In genomic region chr3:99418209-99418635, GRCh38 we compare ENCODE assay signal across 11 cellular contexts.
DNase-seq lines count a peak whose midpoint lies in the region; ATAC-seq and TF ChIP-seq lines count a peak whose summit lies in the region.
"Had no signal": no experiment of that assay in that cellular context is flagged by ENCODE, and none has a peak within 500 bp of the region (broad histone marks: within the 10 kb centered on the region; RNA-seq: fewer than 3 reads in every experiment).

No MANE protein-coding gene starts in this region.

- H3K9me1 ChIP-seq in IMR-90 (ENCODE audit: insufficient read depth, low read length): no peaks in the 10 kb centered on the region

- TF ChIP-seq CTCF in GM13976 (IDR thresholded peaks at IDR 0.05; ENCODE audit: borderline replicate concordance, control extremely low read depth, extremely low read depth, insufficient read depth, missing control alignments) (no peak), IMR-90 (conservative IDR thresholded peaks at IDR 0.05; ENCODE audit: low read depth, low read length) (no peak)

- no peak overlapping the region for H3K27ac Mint-ChIP-seq in activated T-helper 2 cell treated with anti-CD3 and anti-CD28 coated beads, Interferon-gamma antibody, Interleukin-2, Interleukin-4, amounts not matched to agents 10 μg/mL and 5 μg/mL and 100 μg/mL, durations not matched to agents 14 hours and 24 hours and 36 hours
- no peak overlapping the region for H3K27ac Mint-ChIP-seq in stimulated activated naive CD8-positive, alpha-beta T cell treated with anti-CD3 and anti-CD28 coated beads, Interleukin-15, amount 100 ng/mL, for 72 hours
- H3K27ac Mint-ChIP-seq: naive thymus-derived CD8-positive, alpha-beta T cell had no signal

- H2AFZ ChIP-seq in IMR-90 (replicated peaks; ENCODE audit: low read length, poor library complexity): no peak overlapping the region

- peak overlapping the region; percentile 26; the same call in 1 of the 2 replicates for H3K4ac ChIP-seq in IMR-90 (ENCODE audit: low read depth, low read length)

- POLR2A ChIA-PET in IMR-90 (lab: Charles Lee; ENCODE audit: unreplicated experiment): no interaction called here

- 0 out of 2 replicates have a peak overlapping the region, but pooled peaks have one; percentile 9 for H2BK20ac ChIP-seq in IMR-90 (ENCODE audit: low read depth, low read length)

- dilution Hi-C loops in IMR-90 (cut with HindIII; ENCODE audit: low sequenced_read_pairs, unreplicated experiment): no loop called here

- H4K8ac ChIP-seq in IMR-90 (ENCODE audit: low read depth in 2 of 2, low read length in 2 of 2): 0 out of 4 replicates have a peak overlapping the region, but pooled peaks of 1 of the 2 experiments have one; percentile 27

- H3K9ac ChIP-seq in IMR-90 (ENCODE audit: low read depth, low read length): no peak overlapping the region

- no peaks in the 10 kb centered on the region for H3K36me3 Mint-ChIP-seq in activated T-helper 2 cell treated with anti-CD3 and anti-CD28 coated beads, Interferon-gamma antibody, Interleukin-2, Interleukin-4, amounts not matched to agents 10 μg/mL and 5 μg/mL and 100 μg/mL, durations not matched to agents 14 hours and 24 hours and 36 hours (ENCODE audit: low read depth)
- H3K36me3 Mint-ChIP-seq: naive thymus-derived CD8-positive, alpha-beta T cell had no signal

- intact Hi-C loops in IMR-90 (cut with micrococcal nuclease): loop anchor here (10.0 kb wide), 1 partner anchor 337 kb away; no protein-coding TSS in a partner anchor
- intact Hi-C loops in activated T-helper 2 cell treated with anti-CD3 and anti-CD28 coated beads, Interferon-gamma antibody, Interleukin-2, Interleukin-4, amounts not matched to agents 10 μg/mL and 5 μg/mL and 100 μg/mL, durations not matched to agents 14 hours and 24 hours and 36 hours (cut with micrococcal nuclease): no loop called here

- H3K4me1 Mint-ChIP-seq in activated T-helper 2 cell treated with anti-CD3 and anti-CD28 coated beads, Interferon-gamma antibody, Interleukin-2, Interleukin-4, amounts not matched to agents 10 μg/mL and 5 μg/mL and 100 μg/mL, durations not matched to agents 14 hours and 24 hours and 36 hours (ENCODE audit: low read depth): no peaks in the 10 kb centered on the region
- H3K4me1 Mint-ChIP-seq in stimulated activated naive CD8-positive, alpha-beta T cell treated with anti-CD3 and anti-CD28 coated beads, Interleukin-15, amount 100 ng/mL, for 72 hours: no peaks in the 10 kb centered on the region
- H3K4me1 Mint-ChIP-seq: naive thymus-derived CD8-positive, alpha-beta T cell had no signal

- in situ Hi-C loops in GM13976 (cut with MboI; ENCODE audit: low sequenced_read_pairs, unreplicated experiment): loop anchor here (10.0 kb wide), 1 partner anchor 87 kb away; no protein-coding TSS in a partner anchor
- in situ Hi-C loops in IMR-90 (cut with MboI; ENCODE audit: low sequenced_read_pairs): no loop called here

- no peaks in the 10 kb centered on the region for H4K20me1 ChIP-seq in IMR-90 (ENCODE audit: insufficient read depth, low read length)

- ATAC-seq in GM19467 (IDR thresholded peaks at IDR 0.05; ENCODE audit: unreplicated experiment) (peak; percentile 65), HG02970 (IDR thresholded peaks at IDR 0.05; ENCODE audit: low FRiP score, unreplicated experiment) (peak; percentile 62), IMR-90 (ENCODE audit: low read depth) (no peak)
- ATAC-seq in stimulated activated naive CD8-positive, alpha-beta T cell treated with anti-CD3 and anti-CD28 coated beads, Interleukin-15, amount 100 ng/mL, for 72 hours: no peak
- ATAC-seq: naive thymus-derived CD8-positive, alpha-beta T cell had no signal

- no peaks in the 10 kb centered on the region for H3K79me1 ChIP-seq in IMR-90 (ENCODE audit: low read depth in 1 of 2, low read length in 2 of 2)

- H3K23ac ChIP-seq in IMR-90 (ENCODE audit: low read depth, low read length): no peak overlapping the region

- H3K4me3 ChIP-seq in IMR-90 (ENCODE audit: insufficient read depth, low read depth, low read length): no peak overlapping the region

- H3K4me3 Mint-ChIP-seq in activated T-helper 2 cell treated with anti-CD3 and anti-CD28 coated beads, Interferon-gamma antibody, Interleukin-2, Interleukin-4, amounts not matched to agents 10 μg/mL and 5 μg/mL and 100 μg/mL, durations not matched to agents 14 hours and 24 hours and 36 hours (ENCODE audit: low read depth): no peak overlapping the region
- H3K4me3 Mint-ChIP-seq in stimulated activated naive CD8-positive, alpha-beta T cell treated with anti-CD3 and anti-CD28 coated beads, Interleukin-15, amount 100 ng/mL, for 72 hours: no peak overlapping the region
- H3K4me3 Mint-ChIP-seq: naive thymus-derived CD8-positive, alpha-beta T cell had no signal

- no peaks in the 10 kb centered on the region for H3K9me3 Mint-ChIP-seq in activated T-helper 2 cell treated with anti-CD3 and anti-CD28 coated beads, Interferon-gamma antibody, Interleukin-2, Interleukin-4, amounts not matched to agents 10 μg/mL and 5 μg/mL and 100 μg/mL, durations not matched to agents 14 hours and 24 hours and 36 hours
- H3K9me3 Mint-ChIP-seq in stimulated activated naive CD8-positive, alpha-beta T cell treated with anti-CD3 and anti-CD28 coated beads, Interleukin-15, amount 100 ng/mL, for 72 hours: no peaks in the 10 kb centered on the region

- H3K56ac ChIP-seq in IMR-90 (ENCODE audit: extremely low read depth, insufficient read depth, low read length): no peak overlapping the region

- H3K9me3 ChIP-seq in IMR-90 (ENCODE audit: control insufficient read depth, insufficient read depth, low read length): no peaks in the 10 kb centered on the region

- CTCF ChIA-PET in IMR-90 (lab: Yijun Ruan, JAX): interaction anchor here (0.7 kb wide), 2 partner anchors 651 to 889 kb away, joined by 3 to 4 read pairs; no protein-coding TSS in a partner anchor

- no TSS peak for BruUV-seq in IMR-90 (replicated peaks; lab: Mats Ljungman, UMichigan)

- H3K27me3 Mint-ChIP-seq in activated T-helper 2 cell treated with anti-CD3 and anti-CD28 coated beads, Interferon-gamma antibody, Interleukin-2, Interleukin-4, amounts not matched to agents 10 μg/mL and 5 μg/mL and 100 μg/mL, durations not matched to agents 14 hours and 24 hours and 36 hours (ENCODE audit: low read depth): no peaks in the 10 kb centered on the region
- H3K27me3 Mint-ChIP-seq in stimulated activated naive CD8-positive, alpha-beta T cell treated with anti-CD3 and anti-CD28 coated beads, Interleukin-15, amount 100 ng/mL, for 72 hours: no peaks in the 10 kb centered on the region
- H3K27me3 Mint-ChIP-seq: naive thymus-derived CD8-positive, alpha-beta T cell had no signal

- TF ChIP-seq RAD21 in IMR-90 (IDR thresholded peaks at IDR 0.05; ENCODE audit: low read length): no peak

- no peak for TF ChIP-seq POLR2A in IMR-90 (IDR thresholded peaks at IDR 0.05; ENCODE audit: low read depth, low read length)

- peak overlapping the region; percentile 21; the same call in 1 of the 2 replicates for H3K14ac ChIP-seq in IMR-90 (replicated peaks; ENCODE audit: low read depth, low read length)

- H4K5ac ChIP-seq in IMR-90 (ENCODE audit: low read depth, low read length): peak overlapping the region; percentile 17; the same call in 1 of the 2 replicates

- H2AK9ac ChIP-seq in IMR-90 (replicated peaks; ENCODE audit: low read depth, low read length, poor library complexity): no peak overlapping the region

- no peak overlapping the region for H2BK120ac ChIP-seq in IMR-90 (ENCODE audit: low read depth, low read length)

- H2AK5ac ChIP-seq in IMR-90 (ENCODE audit: low read depth, low read length): peak overlapping the region; percentile 44; the same call in 1 of the 2 replicates

- peak; percentile 68 for DNase-seq in GM13976 (ENCODE audit: low spot score)
- no peak for DNase-seq in IMR-90
- DNase-seq in NCI-H510A treated with DMSO at 0.1 percent for 48 hours (lab: John Stamatoyannopoulos, UW): no peak
- no peak for DNase-seq in activated T-helper 2 cell treated with anti-CD3 and anti-CD28 coated beads, Interferon-gamma antibody, Interleukin-2, Interleukin-4, amounts not matched to agents 10 μg/mL and 5 μg/mL and 100 μg/mL, durations not matched to agents 14 hours and 24 hours and 36 hours (ENCODE audit: low spot score)
- DNase-seq in activated CD4-positive, alpha-beta T cell treated with anti-CD3 and anti-CD28 coated beads, Interleukin-2, amount 50 U/mL, for 1 hour: no peak
- DNase-seq in stimulated activated naive CD8-positive, alpha-beta T cell treated with anti-CD3 and anti-CD28 coated beads, Interleukin-15, amount 100 ng/mL, for 72 hours: no peak
- DNase-seq: activated gamma-delta T cell treated with Interleukin-2 at 50 U/mL for 16 hours; naive thymus-derived CD8-positive, alpha-beta T cell; NCI-H1694 had no signal

- H3K18ac ChIP-seq in IMR-90 (ENCODE audit: low read depth, low read length): peak overlapping the region; percentile 75; the same call in 1 of the 2 replicates

- H3K4me2 ChIP-seq in IMR-90 (ENCODE audit: low read depth, low read length): no peak overlapping the region

- no peak overlapping the region; the same call in 1 of the 2 replicates for H4K91ac ChIP-seq in IMR-90 (ENCODE audit: insufficient read depth, low read depth, low read length)

- no peaks in the 10 kb centered on the region for H3K27me3 ChIP-seq in IMR-90 (ENCODE audit: control insufficient read depth, insufficient read depth, low read length)

- no peak overlapping the region for H3K27ac ChIP-seq in IMR-90 (ENCODE audit: insufficient read depth, low read length)

- WGBS in IMR-90 (ENCODE audit: extremely low coverage in 2 of 2, insufficient read length in 1 of 2), 2 experiments: no CpG with 5 or more reads among the region's 2 CpGs

- no peaks in the 10 kb centered on the region for H3K36me3 ChIP-seq in IMR-90 (ENCODE audit: control insufficient read depth, insufficient read depth, low read length)

- no peak overlapping the region for H2BK5ac ChIP-seq in IMR-90 (ENCODE audit: low read depth, low read length, poor library complexity, severe bottlenecking)

- H2BK15ac ChIP-seq in IMR-90 (ENCODE audit: low read depth, low read length): peak overlapping the region; percentile 79; the same call in 1 of the 3 replicates

- peaks cover 5% of the 10 kb centered on the region; the same call in 1 of the 2 replicates for H3K4me1 ChIP-seq in IMR-90 (ENCODE audit: control insufficient read depth, insufficient read depth, low read length)

TF ChIP-seq in IMR-90, 13 proteins besides CTCF, POLR2A, EP300 and RAD21 (continues in another document):
- TF ChIP-seq RFX5 (IDR thresholded peaks at IDR 0.05; ENCODE audit: low read depth, low read length): no peak
- no peak for TF ChIP-seq BHLHE40 (IDR thresholded peaks at IDR 0.05; ENCODE audit: low read depth, low read length)
- no peak for TF ChIP-seq NFE2L2 (IDR thresholded peaks at IDR 0.05; ENCODE audit: low read depth, low read length)
- no peak for TF ChIP-seq FOS (IDR thresholded peaks at IDR 0.05; ENCODE audit: low read depth, low read length)
- no peak for TF ChIP-seq CEBPB (IDR thresholded peaks at IDR 0.05; ENCODE audit: low read depth, low read length)
- TF ChIP-seq RCOR1 (IDR thresholded peaks at IDR 0.05; ENCODE audit: insufficient replicate concordance, low read length): no peak
- TF ChIP-seq MAFK (IDR thresholded peaks at IDR 0.05; ENCODE audit: low read depth, low read length): no peak
- no peak for TF ChIP-seq CHD1 (IDR thresholded peaks at IDR 0.05; ENCODE audit: low read depth, low read length)
- no peak for TF ChIP-seq SMC3 (IDR thresholded peaks at IDR 0.05; ENCODE audit: low read depth, low read length)

Comparison
In these comparisons a context has a peak if more than half of its experiments do, and no peak if none do; other contexts are left out.
1. ATAC-seq: peak in GM19467 (single experiment) and HG02970 (single experiment); none in IMR-90 (single experiment) and stimulated activated naive CD8-positive, alpha-beta T cell treated with anti-CD3 and anti-CD28 coated beads, Interleukin-15, amount 100 ng/mL, for 72 hours (single experiment).